8 cellular contexts compared by ENCODE assay signal in genomic region chr7:1811850-1812692, GRCh38.
A peak's percentile ranks its signal among the peaks of the same experiment; 100 is the strongest.
DNase-seq lines count a peak whose midpoint lies in the region; TF ChIP-seq lines count a peak whose summit lies in the region.
"Had no signal": no experiment of that assay in that cellular context is flagged by ENCODE, and none has a peak within 500 bp of the region (broad histone marks: within the 10 kb centered on the region; RNA-seq: fewer than 3 reads in every experiment).

No MANE protein-coding gene starts in this region.

- H3K4me1 ChIP-seq in MM.1S (ENCODE audit: low read length) (no peaks in the 10 kb centered on the region), neuronal stem cell (ENCODE audit: control insufficient read depth in 2 of 2, insufficient read depth in 1 of 2, low read depth in 1 of 2, low read length in 2 of 2) (peaks cover 4 to 5% of the 10 kb centered on the region in 2 donors)

- no peaks in the 10 kb centered on the region for H3K27me3 Mint-ChIP-seq in activated CD4-positive, alpha-beta T cell treated with anti-CD3 and anti-CD28 coated beads, Interleukin-2, amount 10 ng/mL, durations not matched to agents 24 days and 14 days

- WGBS in neuronal stem cell (ENCODE audit: extremely low coverage in 2 of 2, insufficient read length in 2 of 2, insufficient replicate concordance in 1 of 2), 2 donors: no CpG with 5 or more reads among the region's 13 CpGs

- H3K23ac ChIP-seq in neuronal stem cell (ENCODE audit: low read depth, low read length, poor library complexity): no peak overlapping the region

- intact Hi-C loops in activated CD4-positive, alpha-beta T cell treated with anti-CD3 and anti-CD28 coated beads, Interleukin-2, amount 10 ng/mL, durations not matched to agents 24 days and 14 days (cut with micrococcal nuclease): no loop called here

- 0 out of 2 replicates have a peak, but pooled peaks have one; percentile 4 for TF ChIP-seq CTCF in MM.1S (IDR thresholded peaks at IDR 0.05; ENCODE audit: low read length)

- H3K9me3 ChIP-seq in MM.1S (replicated peaks; ENCODE audit: insufficient read depth, low read length) (no peaks in the 10 kb centered on the region), neuronal stem cell (replicated peaks in 1 of 2; ENCODE audit: control insufficient read depth in 2 of 2, insufficient read depth in 1 of 2, low read depth in 1 of 2, low read length in 2 of 2) (peaks cover 0 to 4% of the 10 kb centered on the region in 2 donors)

- H3K4ac ChIP-seq in neuronal stem cell (ENCODE audit: low read length): no peak overlapping the region

- no peak overlapping the region for H3K4me3 Mint-ChIP-seq in activated CD4-positive, alpha-beta T cell treated with anti-CD3 and anti-CD28 coated beads, Interleukin-2, amount 10 ng/mL, durations not matched to agents 24 days and 14 days

- no peak overlapping the region for H2BK15ac ChIP-seq in neuronal stem cell (ENCODE audit: low read length)

- no peak overlapping the region for H3K9ac ChIP-seq in MM.1S (ENCODE audit: low read length)
- no peak overlapping the region for H3K9ac ChIP-seq in neuronal stem cell (ENCODE audit: low read depth, low read length, poor library complexity)

- no peak overlapping the region for H2AFZ ChIP-seq in MM.1S (ENCODE audit: low read length)
- no peak overlapping the region for H2AFZ ChIP-seq in neuronal stem cell (ENCODE audit: low read length)

- no peak overlapping the region for H3K27ac Mint-ChIP-seq in activated CD4-positive, alpha-beta T cell treated with anti-CD3 and anti-CD28 coated beads, Interleukin-2, amount 10 ng/mL, durations not matched to agents 24 days and 14 days

- DNase-seq in GF-D8 (lab: John Stamatoyannopoulos, UW) (peak; percentile 14), MM.1S (no peak), cerebellar cortex (ENCODE audit: low spot score) (peak; percentile 68), neuronal stem cell (ENCODE audit: low spot score) (peak; percentile 21), middle frontal gyrus (ENCODE audit: extremely low spot score, low spot score) (no peak), NCI-H748 (lab: John Stamatoyannopoulos, UW; ENCODE audit: unreplicated experiment) (no peak)
- no peak for DNase-seq in activated CD4-positive, alpha-beta T cell treated with anti-CD3 and anti-CD28 coated beads, Interleukin-2, amount 10 ng/mL, durations not matched to agents 24 days and 14 days
- DNase-seq: NCI-H2081 treated with DMSO at 0.1 percent for 48 hours had no signal

- H3K9me2 ChIP-seq in MM.1S (replicated peaks; ENCODE audit: insufficient read depth, low read length): no peaks in the 10 kb centered on the region

- peaks cover 1% of the 10 kb centered on the region for H3K36me3 Mint-ChIP-seq in activated CD4-positive, alpha-beta T cell treated with anti-CD3 and anti-CD28 coated beads, Interleukin-2, amount 10 ng/mL, durations not matched to agents 24 days and 14 days (ENCODE audit: low read depth)

- no peak overlapping the region for H3K14ac ChIP-seq in neuronal stem cell (ENCODE audit: low read length)

- peaks cover 2% of the 10 kb centered on the region for H3K79me1 ChIP-seq in neuronal stem cell (ENCODE audit: low read depth, low read length)

- no peak overlapping the region for H4K8ac ChIP-seq in neuronal stem cell (ENCODE audit: low read depth, low read length)

- no peaks in the 10 kb centered on the region for H4K20me1 ChIP-seq in MM.1S (ENCODE audit: insufficient read depth, low read length)

- H3K4me1 Mint-ChIP-seq in activated CD4-positive, alpha-beta T cell treated with anti-CD3 and anti-CD28 coated beads, Interleukin-2, amount 10 ng/mL, durations not matched to agents 24 days and 14 days: no peaks in the 10 kb centered on the region

- H3K27ac ChIP-seq in MM.1S (ENCODE audit: low read length) (no peak overlapping the region), neuronal stem cell (replicated peaks; ENCODE audit: low read length) (no peak overlapping the region)

- no peak overlapping the region for H2BK120ac ChIP-seq in neuronal stem cell (ENCODE audit: low read depth, low read length)

- H3K9me3 Mint-ChIP-seq in activated CD4-positive, alpha-beta T cell treated with anti-CD3 and anti-CD28 coated beads, Interleukin-2, amount 10 ng/mL, durations not matched to agents 24 days and 14 days: no peaks in the 10 kb centered on the region

- no peak overlapping the region for H2AK5ac ChIP-seq in neuronal stem cell (ENCODE audit: low read depth, low read length)

- no peaks in the 10 kb centered on the region for H3F3A ChIP-seq in MM.1S (ENCODE audit: insufficient read depth, low read length)

- H2BK12ac ChIP-seq in neuronal stem cell (ENCODE audit: low read length): no peak overlapping the region

- H3K4me2 ChIP-seq in MM.1S (ENCODE audit: low read depth, low read length) (no peak overlapping the region), neuronal stem cell (ENCODE audit: insufficient read depth, low read length, poor library complexity, severe bottlenecking) (no peak overlapping the region)

- H3K4me3 ChIP-seq in MM.1S (ENCODE audit: low read length) (no peak overlapping the region), neuronal stem cell (ENCODE audit: low read length in 2 of 2) (peak overlapping the region in 1 of 2 donors; percentile 36)

- H2BK5ac ChIP-seq in neuronal stem cell (ENCODE audit: low read length): no peak overlapping the region

- no peak overlapping the region for H4K91ac ChIP-seq in neuronal stem cell (ENCODE audit: low read depth, low read length, poor library complexity)

- H3K79me2 ChIP-seq in MM.1S (ENCODE audit: low read length): no peaks in the 10 kb centered on the region

- H3K27me3 ChIP-seq in MM.1S (replicated peaks; ENCODE audit: insufficient read depth, low read length) (no peaks in the 10 kb centered on the region; the same call in 1 of the 2 replicates), neuronal stem cell (ENCODE audit: control insufficient read depth in 3 of 3, insufficient read depth in 3 of 3, low read depth in 1 of 3, low read length in 3 of 3) (no peaks in the 10 kb centered on the region)

- H3K18ac ChIP-seq in neuronal stem cell (ENCODE audit: low read length): peak overlapping the region; percentile 18

- H3K36me3 ChIP-seq in MM.1S (replicated peaks; ENCODE audit: insufficient read depth, low read length) (no peaks in the 10 kb centered on the region), neuronal stem cell (replicated peaks in 1 of 2; ENCODE audit: control insufficient read depth in 2 of 2, insufficient read depth in 2 of 2, low read length in 2 of 2) (peaks cover 0 to 4% of the 10 kb centered on the region in 2 donors)

Comparison
In these comparisons a context has a peak if more than half of its experiments do, and no peak if none do; other contexts are left out.
1. DNase-seq: peak in GF-D8 (single experiment), cerebellar cortex (single experiment) and neuronal stem cell (single experiment); none in MM.1S (single experiment), middle frontal gyrus (single experiment), activated CD4-positive, alpha-beta T cell treated with anti-CD3 and anti-CD28 coated beads, Interleukin-2, amount 10 ng/mL, durations not matched to agents 24 days and 14 days (single experiment) and NCI-H748 (single experiment).